8 cellular contexts compared by ENCODE assay signal in genomic region chr22:20506543-20507252, GRCh38. TPM values are rescaled to one million over a fixed set of nuclear protein-coding genes. Genes with fewer than 3 reads are reported as not detected.
DNase-seq lines count a peak whose midpoint lies in the region; ATAC-seq and TF ChIP-seq lines count a peak whose summit lies in the region.

No MANE protein-coding gene starts in this region.

- H3K4me2 ChIP-seq in PC-3 (ENCODE audit: low read length), result peak overlapping the region; percentile 97

- H3K9me2 ChIP-seq in PC-3 (replicated peaks; ENCODE audit: low read length), result no peaks in the 10 kb centered on the region

- H3K36me3 ChIP-seq in CD4-positive, alpha-beta memory T cell (ENCODE audit: insufficient read depth, low read length), result no peaks in the 10 kb centered on the region
- H3K36me3 ChIP-seq in PC-3 (ENCODE audit: low read depth, low read length), result peaks cover 5% of the 10 kb centered on the region

- H3F3A ChIP-seq in PC-3 (ENCODE audit: low read length, unreplicated experiment), result peaks cover 6% of the 10 kb centered on the region

- ATAC-seq in PC-3, result no peak

- no peaks in the 10 kb centered on the region for H3K27me3 Mint-ChIP-seq in CD4-positive, alpha-beta memory T cell
- H3K27me3 Mint-ChIP-seq in endothelial cell (ENCODE audit: unreplicated experiment) (peaks cover 13% of the 10 kb centered on the region), osteocyte (ENCODE audit: unreplicated experiment) (no peaks in the 10 kb centered on the region)

- peaks cover 42% of the 10 kb centered on the region for H3K4me1 ChIP-seq in CD4-positive, alpha-beta memory T cell (ENCODE audit: insufficient read depth, low read length)
- H3K4me1 ChIP-seq in PC-3 (ENCODE audit: insufficient read depth, low read length), result peaks cover 44% of the 10 kb centered on the region

- H3K4me3 ChIP-seq in CD4-positive, alpha-beta memory T cell (ENCODE audit: low read length in 2 of 2), result peak overlapping the region; percentile 85 to 98
- peak overlapping the region; percentile 80 for H3K4me3 ChIP-seq in PC-3 (ENCODE audit: low read length)

- no peaks in the 10 kb centered on the region for H3K27me3 ChIP-seq in CD4-positive, alpha-beta memory T cell (ENCODE audit: insufficient read depth, low read length)
- no peaks in the 10 kb centered on the region for H3K27me3 ChIP-seq in PC-3 (ENCODE audit: low read length)

- CTCF ChIA-PET in CD4-positive, alpha-beta memory T cell (lab: Charles Lee; ENCODE audit: partially characterized antibody), result interaction anchor here (1.2 to 11.7 kb wide), 6 partner anchors 17 to 88 kb away, joined by 3 to 154 read pairs (median 6); no protein-coding TSS in a partner anchor
- CTCF ChIA-PET in PC-3 (lab: Charles Lee), result no interaction called here

- POLR2A ChIA-PET in CD4-positive, alpha-beta memory T cell (lab: Charles Lee; ENCODE audit: partially characterized antibody), result interaction anchor here (0.9 to 11.3 kb wide), 16 partner anchors 11 to 411 kb away, joined by 3 to 209 read pairs (median 8); partner anchors contain the start of genes CRKL and ZNF74
- POLR2A ChIA-PET in PC-3 (lab: Charles Lee; ENCODE audit: unreplicated experiment), result no interaction called here

- peak overlapping the region; percentile 100 for H3K9ac ChIP-seq in PC-3 (ENCODE audit: low read length)

- peak overlapping the region; percentile 66 to 99 (median 96) for H3K4me3 Mint-ChIP-seq in CD4-positive, alpha-beta memory T cell
- peak overlapping the region; percentile 98 for H3K4me3 Mint-ChIP-seq in endothelial cell (ENCODE audit: unreplicated experiment)
- H3K4me3 Mint-ChIP-seq in osteocyte (ENCODE audit: unreplicated experiment), result peak overlapping the region; percentile 90

- peak overlapping the region; percentile 50 for H2AFZ ChIP-seq in PC-3 (ENCODE audit: low read length)

- intact Hi-C loops in CD4-positive, alpha-beta memory T cell (cut with micrococcal nuclease), result loop anchor here (1.0 kb wide), 3 partner anchors 10 to 63 kb away; no protein-coding TSS in a partner anchor
- intact Hi-C loops in PC-3 (cut with micrococcal nuclease), result loop anchor here (5.0 kb wide), 1 partner anchor 61 kb away; no protein-coding TSS in a partner anchor

- peak overlapping the region; percentile 93 for H3K27ac ChIP-seq in CD4-positive, alpha-beta memory T cell (ENCODE audit: low read depth, low read length)
- H3K27ac ChIP-seq in PC-3 (ENCODE audit: low read length), result peak overlapping the region; percentile 100

- H3K79me2 ChIP-seq in PC-3 (ENCODE audit: low read length), result peaks cover 44% of the 10 kb centered on the region

- H3K9me3 Mint-ChIP-seq in CD4-positive, alpha-beta memory T cell, result no peaks in the 10 kb centered on the region
- H3K9me3 Mint-ChIP-seq in endothelial cell (ENCODE audit: unreplicated experiment) (no peaks in the 10 kb centered on the region), osteocyte (ENCODE audit: unreplicated experiment) (no peaks in the 10 kb centered on the region)

- H3K36me3 Mint-ChIP-seq in CD4-positive, alpha-beta memory T cell, result peaks cover 0 to 27% of the 10 kb centered on the region in 2 donors
- H3K36me3 Mint-ChIP-seq in endothelial cell (ENCODE audit: low read depth, unreplicated experiment), result peaks cover 4% of the 10 kb centered on the region
- no peaks in the 10 kb centered on the region for H3K36me3 Mint-ChIP-seq in osteocyte (ENCODE audit: unreplicated experiment)

- peaks cover 35 to 50% (median 43%) of the 10 kb centered on the region in 4 donors for H3K4me1 Mint-ChIP-seq in CD4-positive, alpha-beta memory T cell
- peaks cover 44% of the 10 kb centered on the region for H3K4me1 Mint-ChIP-seq in endothelial cell (ENCODE audit: unreplicated experiment)
- H3K4me1 Mint-ChIP-seq in osteocyte (ENCODE audit: unreplicated experiment), result peaks cover 49% of the 10 kb centered on the region

- H3K9me3 ChIP-seq in CD4-positive, alpha-beta memory T cell (ENCODE audit: control insufficient read depth in 1 of 2, low read length in 2 of 2), result no peaks in the 10 kb centered on the region
- H3K9me3 ChIP-seq in PC-3 (ENCODE audit: low read length), result no peaks in the 10 kb centered on the region

- no peak for TF ChIP-seq CTCF in PC-3 (conservative IDR thresholded peaks at IDR 0.05; ENCODE audit: low read depth, low read length)
- TF ChIP-seq CTCF in endothelial cell (IDR thresholded peaks at IDR 0.05; ENCODE audit: unreplicated experiment), result no peak
- TF ChIP-seq CTCF in osteocyte (IDR thresholded peaks at IDR 0.05), result no peak

- H4K20me1 ChIP-seq in PC-3 (ENCODE audit: low read length), result peaks cover 22% of the 10 kb centered on the region

- DNase-seq in CD4-positive, alpha-beta memory T cell, result no peak
- DNase-seq in PC-3 (no peak), endothelial cell (ENCODE audit: low spot score) (no peak), osteocyte (ENCODE audit: extremely low spot score, unreplicated experiment) (no peak), nucleus accumbens (lab: John Stamatoyannopoulos, UW) (no peak), GM19240 (ENCODE audit: insufficient read length, low spot score) (no peak), globus pallidus (ENCODE audit: low spot score) (no peak)
- no peak for DNase-seq in stimulated activated CD4-positive, alpha-beta T cell treated with anti-CD3 and anti-CD28 coated beads, Interleukin-15, amount 100 ng/mL, for 24 hours

- H3K27ac Mint-ChIP-seq in CD4-positive, alpha-beta memory T cell, result peak overlapping the region; percentile 86 to 99 (median 96)
- H3K27ac Mint-ChIP-seq in endothelial cell (ENCODE audit: unreplicated experiment) (peak overlapping the region; percentile 99), osteocyte (ENCODE audit: unreplicated experiment) (peak overlapping the region; percentile 97)

- BruUV-seq in PC-3 (replicated peaks; lab: Mats Ljungman, UMichigan), result no TSS peak

RNA-seq across cellular contexts. Expression of gene MED15, which starts 0.7 kb away (rescaled TPM):
- 100 to 1,000 TPM; 225 to 237 TPM for total RNA-seq in CD4-positive, alpha-beta memory T cell
- 10 to 100 TPM; 15.6 to 86.8 TPM for polyA plus RNA-seq in CD4-positive, alpha-beta memory T cell
- 55.9 and 71.3 TPM in 2 replicates for total RNA-seq in PC-3 (2014; rRNA removed)
- 165 TPM for total RNA-seq in endothelial cell (ENCODE audit: unreplicated experiment)
- 104 TPM in 2 replicates for total RNA-seq in osteocyte

RNA-seq across cellular contexts. Expression of gene KLHL22, which starts 11.1 kb away (rescaled TPM):
- 10 to 100 TPM; 60.2 to 63.1 TPM for total RNA-seq in CD4-positive, alpha-beta memory T cell
- 10 to 100 TPM; 19.4 to 23.9 TPM for polyA plus RNA-seq in CD4-positive, alpha-beta memory T cell
- 14.8 TPM in 2 replicates for total RNA-seq in PC-3 (2014; rRNA removed)
- 19.4 TPM for total RNA-seq in endothelial cell (ENCODE audit: unreplicated experiment)
- total RNA-seq in osteocyte, result 44.7 and 46.3 TPM in 2 replicates
